Comparison of ENCODE assay signal across 20 cellular contexts in genomic region chr21:44888581-44889550, GRCh38. TPM values are rescaled to one million over a fixed set of nuclear protein-coding genes. Genes with fewer than 3 reads are reported as not detected.
A peak's percentile ranks its signal among the peaks of the same experiment; 100 is the strongest.
DNase-seq lines count a peak whose midpoint lies in the region; ATAC-seq, FAIRE-seq and TF ChIP-seq lines count a peak whose summit lies in the region.
"Had no signal": no experiment of that assay in that cellular context is flagged by ENCODE, and none has a peak within 500 bp of the region (broad histone marks: within the 10 kb centered on the region; RNA-seq: fewer than 3 reads in every experiment).

No MANE protein-coding gene starts in this region.

- H3K4me3 ChIP-seq in K562 (no peak overlapping the region), right lobe of liver (no peak overlapping the region)
- H3K4me3 ChIP-seq: GM23248 had no signal

- H3K36me3 ChIP-seq in K562 (ENCODE audit: control insufficient read depth, insufficient read depth, low read length), result no peaks in the 10 kb centered on the region
- no peaks in the 10 kb centered on the region for H3K36me3 ChIP-seq in right lobe of liver

- no peak overlapping the region for H3K4me3 Mint-ChIP-seq in stimulated activated naive CD8-positive, alpha-beta T cell treated with anti-CD3 and anti-CD28 coated beads, Interleukin-15, amount 100 ng/mL, for 72 hours
- H3K4me3 Mint-ChIP-seq: CD4-positive, CD25-positive, alpha-beta regulatory T cell had no signal

- no peak for TF ChIP-seq EP300 in K562 (IDR thresholded peaks at IDR 0.05; ENCODE audit: low read length)

- H3K9me3 ChIP-seq in K562 (replicated peaks; ENCODE audit: control insufficient read depth, insufficient read depth, low read depth, low read length) (no peaks in the 10 kb centered on the region), right lobe of liver (no peaks in the 10 kb centered on the region)

- no peak overlapping the region; a peak in 1 of 4 replicates for H3K9ac ChIP-seq in K562 (ENCODE audit: insufficient read depth in 1 of 2, low read depth in 2 of 2, low read length in 2 of 2)
- H3K9ac ChIP-seq: GM23248 had no signal

- H2AFZ ChIP-seq in K562 (ENCODE audit: low read depth, low read length), result no peak overlapping the region
- H2AFZ ChIP-seq: GM23248 had no signal

- H3K9me1 ChIP-seq in K562 (ENCODE audit: control insufficient read depth, insufficient read depth, low read length), result peaks cover 3% of the 10 kb centered on the region

- H3K27ac ChIP-seq in K562 (ENCODE audit: extremely low read depth, low read depth, low read length), result no peak overlapping the region
- no peak overlapping the region for H3K27ac ChIP-seq in right lobe of liver
- H3K27ac ChIP-seq: GM23248 had no signal

- H3K27me3 ChIP-seq in K562 (ENCODE audit: control insufficient read depth in 2 of 2, insufficient read depth in 2 of 2, low read length in 2 of 2), result peaks cover 26 to 74% of the 10 kb centered on the region in 2 experiments; a peak in 4 of 5 replicates
- H3K27me3 ChIP-seq in right lobe of liver, result no peaks in the 10 kb centered on the region

- CTCF ChIA-PET in K562 (lab: Yijun Ruan, JAX; ENCODE audit: low intra/inter-chr PET ratio), result no interaction called here

- TF ChIP-seq POLR2A in K562 (conservative IDR thresholded peaks at IDR 0.05), result no peak
- TF ChIP-seq POLR2A in right lobe of liver (IDR thresholded peaks at IDR 0.05), result no peak
- TF ChIP-seq POLR2A in erythroblast (IDR thresholded peaks at IDR 0.05; ENCODE audit: low read length), result no peak

- H3K27me3 Mint-ChIP-seq in stimulated activated naive CD8-positive, alpha-beta T cell treated with anti-CD3 and anti-CD28 coated beads, Interleukin-15, amount 100 ng/mL, for 72 hours, result no peaks in the 10 kb centered on the region
- H3K27me3 Mint-ChIP-seq: CD4-positive, CD25-positive, alpha-beta regulatory T cell had no signal

- TF ChIP-seq CTCF in K562 (IDR thresholded peaks at IDR 0.05 in 2 of 3, conservative IDR thresholded peaks at IDR 0.05 in 1 of 3; ENCODE audit: insufficient read depth in 2 of 3, low read depth in 1 of 3, low read length in 3 of 3), result no peak
- TF ChIP-seq CTCF in right lobe of liver (IDR thresholded peaks at IDR 0.05), result no peak

- DNase-seq in stimulated activated naive CD8-positive, alpha-beta T cell treated with anti-CD3 and anti-CD28 coated beads, Interleukin-15, amount 100 ng/mL, for 72 hours, result no peak
- no peak for DNase-seq in stimulated activated naive CD8-positive, alpha-beta T cell treated with anti-CD3 and anti-CD28 coated beads, Interleukin-15, Interleukin-2, amounts not matched to agents 100 U/mL and 50 U/mL, for 24 hours
- no peak for DNase-seq in K562 (ENCODE audit: extremely low read depth in 1 of 4, low spot score in 3 of 4)
- DNase-seq in right lobe of liver, result peak in 2 of 3 donors; percentile 21 to 48
- DNase-seq in erythroblast (lab: John Stamatoyannopoulos, UW), result no peak
- no peak for DNase-seq in DMS53 treated with DMSO at 0.1 percent for 48 hours (lab: John Stamatoyannopoulos, UW; ENCODE audit: unreplicated experiment)
- no peak for DNase-seq in left lobe of liver (ENCODE audit: low spot score)
- DNase-seq in glomerular visceral epithelial cell (ENCODE audit: extremely low spot score), result no peak
- DNase-seq: Calu3; CD4-positive, CD25-positive, alpha-beta regulatory T cell; DMS79 treated with DMSO at 0.1 percent for 48 hours; GM23248; KBM-7; MV-4-11; NCI-H1417 treated with DMSO at 0.1 percent for 48 hours; NCI-H1930; NCI-H510A treated with DMSO at 0.1 percent for 48 hours; SIG-M5 had no signal

- TF ChIP-seq RAD21 in K562 (CRISPR knock-in tag; conservative IDR thresholded peaks at IDR 0.05 in 1 of 2, IDR thresholded peaks at IDR 0.05 in 1 of 2), result no peak

- no peak overlapping the region for H3K4me2 ChIP-seq in K562 (ENCODE audit: insufficient read depth, low read length)

- peaks cover 29% of the 10 kb centered on the region for H3K4me1 Mint-ChIP-seq in stimulated activated naive CD8-positive, alpha-beta T cell treated with anti-CD3 and anti-CD28 coated beads, Interleukin-15, amount 100 ng/mL, for 72 hours

- no peaks in the 10 kb centered on the region for H3K9me3 Mint-ChIP-seq in stimulated activated naive CD8-positive, alpha-beta T cell treated with anti-CD3 and anti-CD28 coated beads, Interleukin-15, amount 100 ng/mL, for 72 hours
- H3K9me3 Mint-ChIP-seq: CD4-positive, CD25-positive, alpha-beta regulatory T cell had no signal

- peaks cover 0 to 63% of the 10 kb centered on the region in 2 experiments; a peak in 2 of 5 replicates for H3K4me1 ChIP-seq in K562 (replicated peaks in 1 of 2; ENCODE audit: control insufficient read depth in 2 of 2, insufficient read depth in 2 of 2, low read length in 2 of 2)
- peaks cover 0 to 16% (median 8%) of the 10 kb centered on the region in 4 donors for H3K4me1 ChIP-seq in right lobe of liver

- FAIRE-seq in K562 (lab: Jason Lieb, UNC), result no peak
- FAIRE-seq: GM18507 had no signal

- POLR2A ChIA-PET in K562 (lab: Yijun Ruan, JAX), result no interaction called here

- ATAC-seq in stimulated activated naive CD8-positive, alpha-beta T cell treated with anti-CD3 and anti-CD28 coated beads, Interleukin-15, amount 100 ng/mL, for 72 hours, result peak; percentile 39
- no peak for ATAC-seq in stimulated activated naive CD8-positive, alpha-beta T cell treated with anti-CD3 and anti-CD28 coated beads, Interleukin-15, Interleukin-2, amounts not matched to agents 100 U/mL and 50 U/mL, for 24 hours
- ATAC-seq in K562 (no peak), right lobe of liver (no peak), left lobe of liver (no peak)

- H3K27ac Mint-ChIP-seq in stimulated activated naive CD8-positive, alpha-beta T cell treated with anti-CD3 and anti-CD28 coated beads, Interleukin-15, amount 100 ng/mL, for 72 hours, result no peak overlapping the region

- H4K20me1 ChIP-seq in K562 (replicated peaks; ENCODE audit: control insufficient read depth, insufficient read depth, low read length), result peaks cover 24% of the 10 kb centered on the region

- no peaks in the 10 kb centered on the region for H3K79me2 ChIP-seq in K562 (ENCODE audit: control insufficient read depth, insufficient read depth, low read length)

- WGBS in K562 (ENCODE audit: insufficient coverage, low coverage, missing lambda C conversion rate), result 46% methylated on average over 52 of the region's 64 CpGs
- 94% methylated on average over 20 of the region's 64 CpGs for WGBS in right lobe of liver (ENCODE audit: insufficient coverage, low coverage, low lambda C conversion rate, missing lambda C conversion rate)

- BruUV-seq in K562 (replicated peaks; lab: Mats Ljungman, UMichigan), result no TSS peak

- intact Hi-C loops in K562 (cut with micrococcal nuclease), result no loop called here
- intact Hi-C loops in right lobe of liver (cut with DNase I), result no loop called here

- in situ Hi-C loops in K562 (cut with MboI), result no loop called here

RNA-seq across cellular contexts. Expression of gene PTTG1IP, which starts 15.4 kb away (rescaled TPM):
- total RNA-seq in K562 (2011; cell fraction: chromatin; rRNA removed; ENCODE audit: low replicate concordance), result 109 and 139 TPM in 2 replicates
- total RNA-seq in K562 (2011; cell fraction: nucleolus; rRNA removed), result 131 and 151 TPM in 2 replicates
- 146 and 174 TPM in 2 replicates for total RNA-seq in K562 (2011; cell fraction: nucleoplasm; rRNA removed)
- total RNA-seq in K562 (2014; rRNA removed), result 85.4 and 97.6 TPM in 2 replicates
- total RNA-seq in K562 (2014; rRNA removed; fragmentation: Illumina TruSeq; extraction: Trizol), result 65.7 and 66.2 TPM in 2 replicates
- 92.9 and 98.7 TPM in 2 replicates for total RNA-seq in K562 (2015; rRNA removed; fragmentation: Illumina TruSeq; extraction: Trizol)
- total RNA-seq in K562 (2021), result 99.3 and 99.5 TPM in 2 replicates
- 92.4 and 138 TPM in 2 replicates for polyA plus RNA-seq in K562 (2011; rRNA removed)
- 79.9 and 115 TPM in 2 replicates for polyA plus RNA-seq in K562 (2011; cell fraction: cytosol; rRNA removed)
- 69.1 and 123 TPM in 2 replicates for polyA plus RNA-seq in K562 (2011; cell fraction: nucleus; rRNA removed)
- 77.4 and 167 TPM in 2 replicates for polyA plus RNA-seq in K562 (2012)
- 77.0 and 77.8 TPM in 2 replicates for polyA plus RNA-seq in K562 (2014; fragmentation: Illumina TruSeq; extraction: Trizol)
- 1 to 10 TPM; 5.0 to 9.2 TPM for polyA plus RNA-seq in K562 (2014; fragmentation: Nextera tagmentation; extraction: Ambion mirVana)
- 82.4 and 86.9 TPM in 2 replicates for polyA plus RNA-seq in K562 (2014; rRNA removed)
- polyA minus RNA-seq in K562 (2011; rRNA and poly(A)+ RNA removed), result 54.1 and 70.2 TPM in 2 replicates
- polyA minus RNA-seq in K562 (2011; cell fraction: cytosol; rRNA and poly(A)+ RNA removed), result 69.1 and 114 TPM in 2 replicates
- 17.4 and 40.2 TPM in 2 replicates for polyA minus RNA-seq in K562 (2011; cell fraction: nucleus; rRNA and poly(A)+ RNA removed)
- total RNA-seq in right lobe of liver, result 100 to 1,000 TPM in 3 of 6 experiments, 10 to 100 TPM in 3; 54.3 to 195 (median 140) TPM
- total RNA-seq in left lobe of liver, result 73.9 TPM

RNA-seq across cellular contexts. Expression of gene ITGB2, which starts 31.8 kb away (rescaled TPM):
- 0.69 and 1.4 TPM in 2 replicates for total RNA-seq in K562 (2011; cell fraction: chromatin; rRNA removed; ENCODE audit: low replicate concordance)
- 1.0 and 1.3 TPM in 2 replicates for total RNA-seq in K562 (2011; cell fraction: nucleolus; rRNA removed)
- total RNA-seq in K562 (2011; cell fraction: nucleoplasm; rRNA removed), result 0.23 and 0.29 TPM in 2 replicates
- total RNA-seq in K562 (2014; rRNA removed) (0.78 and 1.0 TPM in 2 replicates), K562 (2014; rRNA removed; fragmentation: Illumina TruSeq; extraction: Trizol) (0.07 and 0.22 TPM in 2 replicates), K562 (2015; rRNA removed; fragmentation: Illumina TruSeq; extraction: Trizol) (0.49 and 0.51 TPM in 2 replicates), K562 (2021) (1.2 and 1.3 TPM in 2 replicates), right lobe of liver (10 to 100 TPM; 12.9 to 61.8 (median 36.6) TPM), left lobe of liver (13.6 TPM)
- polyA plus RNA-seq in K562 (2011; rRNA removed) (0.20 and 1.6 TPM in 2 replicates), K562 (2014; fragmentation: Illumina TruSeq; extraction: Trizol) (0.24 and 0.25 TPM in 2 replicates), K562 (2014; fragmentation: Nextera tagmentation; extraction: Ambion mirVana) (not detected), K562 (2014; rRNA removed) (0.57 and 0.60 TPM in 2 replicates)
- polyA plus RNA-seq in K562 (2011; cell fraction: cytosol; rRNA removed), result 0.33 and 1.3 TPM in 2 replicates
- 2.0 and 3.1 TPM in 2 replicates for polyA plus RNA-seq in K562 (2011; cell fraction: nucleus; rRNA removed)
- 0.77 and 5.1 TPM in 2 replicates for polyA plus RNA-seq in K562 (2012)
- polyA minus RNA-seq in K562 (2011; rRNA and poly(A)+ RNA removed), result 0.04 and 0.57 TPM in 2 replicates
- 1.0 and 4.8 TPM in 2 replicates for polyA minus RNA-seq in K562 (2011; cell fraction: cytosol; rRNA and poly(A)+ RNA removed)
- 0.27 and 1.8 TPM in 2 replicates for polyA minus RNA-seq in K562 (2011; cell fraction: nucleus; rRNA and poly(A)+ RNA removed)
- total RNA-seq: G401 had no signal

RNA-seq across cellular contexts. Expression of gene SLX9, which starts 51.0 kb away (rescaled TPM):
- total RNA-seq in K562 (2011; cell fraction: chromatin; rRNA removed; ENCODE audit: low replicate concordance), result 18.9 and 29.0 TPM in 2 replicates
- total RNA-seq in K562 (2011; cell fraction: nucleolus; rRNA removed), result 22.8 and 25.7 TPM in 2 replicates
- total RNA-seq in K562 (2011; cell fraction: nucleoplasm; rRNA removed), result 14.8 and 16.0 TPM in 2 replicates
- total RNA-seq in K562 (2014; rRNA removed) (65.2 and 66.8 TPM in 2 replicates), K562 (2014; rRNA removed; fragmentation: Illumina TruSeq; extraction: Trizol) (11.2 and 14.8 TPM in 2 replicates), K562 (2015; rRNA removed; fragmentation: Illumina TruSeq; extraction: Trizol) (18.5 and 20.3 TPM in 2 replicates), K562 (2021) (71.2 and 75.5 TPM in 2 replicates), right lobe of liver (10 to 100 TPM; 15.0 to 27.9 (median 17.1) TPM), left lobe of liver (19.1 TPM)
- polyA plus RNA-seq in K562 (2011; rRNA removed) (13.5 and 16.5 TPM in 2 replicates), K562 (2014; fragmentation: Illumina TruSeq; extraction: Trizol) (8.2 and 18.9 TPM in 2 replicates), K562 (2014; fragmentation: Nextera tagmentation; extraction: Ambion mirVana) (1 to 10 TPM; 1.2 to 1.8 TPM), K562 (2014; rRNA removed) (54.4 and 60.2 TPM in 2 replicates)
- polyA plus RNA-seq in K562 (2011; cell fraction: cytosol; rRNA removed), result 14.3 and 38.6 TPM in 2 replicates
- polyA plus RNA-seq in K562 (2011; cell fraction: nucleus; rRNA removed), result 10.2 and 19.3 TPM in 2 replicates
- polyA plus RNA-seq in K562 (2012), result 34.2 and 36.9 TPM in 2 replicates
- 16.0 and 22.8 TPM in 2 replicates for polyA minus RNA-seq in K562 (2011; rRNA and poly(A)+ RNA removed)
- 25.3 and 31.3 TPM in 2 replicates for polyA minus RNA-seq in K562 (2011; cell fraction: cytosol; rRNA and poly(A)+ RNA removed)
- polyA minus RNA-seq in K562 (2011; cell fraction: nucleus; rRNA and poly(A)+ RNA removed), result 3.8 and 5.3 TPM in 2 replicates

Comparison
In these comparisons a context has a peak if more than half of its experiments do, and no peak if none do; other contexts are left out.
1. DNase-seq: peak in right lobe of liver (2 of 3); none in stimulated activated naive CD8-positive, alpha-beta T cell treated with anti-CD3 and anti-CD28 coated beads, Interleukin-15, amount 100 ng/mL, for 72 hours (0 of 2), stimulated activated naive CD8-positive, alpha-beta T cell treated with anti-CD3 and anti-CD28 coated beads, Interleukin-15, Interleukin-2, amounts not matched to agents 100 U/mL and 50 U/mL, for 24 hours (single experiment), K562 (0 of 4), erythroblast (0 of 2), DMS53 treated with DMSO at 0.1 percent for 48 hours (single experiment), left lobe of liver (single experiment) and glomerular visceral epithelial cell (single experiment).